ENCODE assay signal across 1 cellular context in the genomic region with DNA sequence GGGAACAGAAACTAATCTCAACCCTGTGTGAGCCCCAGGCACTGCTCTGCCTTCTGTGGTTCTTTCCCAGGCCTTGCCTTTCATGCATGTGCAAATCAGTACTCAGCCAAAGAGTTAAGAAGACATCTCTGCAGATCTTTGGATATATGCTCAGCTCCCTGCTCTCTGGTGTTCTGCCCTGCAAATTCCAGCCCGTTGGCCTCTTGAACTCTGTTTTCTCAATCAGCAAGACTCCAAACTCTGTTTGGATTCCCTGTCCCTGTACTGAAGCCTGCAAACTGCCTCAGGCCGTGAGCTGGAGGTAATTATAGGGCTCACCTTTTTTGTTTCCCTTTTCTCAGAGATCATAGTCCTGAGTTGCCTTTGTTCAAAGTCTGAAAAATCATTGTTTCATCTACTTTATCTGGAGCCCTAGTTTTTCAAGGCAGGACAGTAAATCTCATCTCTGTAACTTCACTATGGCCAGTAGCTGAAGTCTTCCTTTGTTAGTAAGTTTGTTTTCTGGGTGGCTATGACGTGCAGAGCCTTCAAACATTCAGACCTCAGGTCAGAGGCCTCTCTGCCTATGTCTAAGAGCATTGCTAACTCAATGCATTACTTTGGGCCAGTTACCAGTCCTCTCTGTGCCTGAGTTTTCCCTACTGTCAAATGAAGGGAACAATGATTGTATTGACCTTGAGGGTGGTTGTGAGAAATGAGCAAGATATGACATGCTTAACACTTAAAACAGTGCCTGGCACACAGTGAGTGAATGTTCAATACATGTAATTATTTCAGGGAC.
TF ChIP-seq lines count a peak whose summit lies in the region.

No MANE protein-coding gene starts in this region.

TF ChIP-seq in HepG2, 621 proteins besides CTCF, POLR2A, EP300 and RAD21 (continued from another document):
- TF ChIP-seq, protein P1, sequence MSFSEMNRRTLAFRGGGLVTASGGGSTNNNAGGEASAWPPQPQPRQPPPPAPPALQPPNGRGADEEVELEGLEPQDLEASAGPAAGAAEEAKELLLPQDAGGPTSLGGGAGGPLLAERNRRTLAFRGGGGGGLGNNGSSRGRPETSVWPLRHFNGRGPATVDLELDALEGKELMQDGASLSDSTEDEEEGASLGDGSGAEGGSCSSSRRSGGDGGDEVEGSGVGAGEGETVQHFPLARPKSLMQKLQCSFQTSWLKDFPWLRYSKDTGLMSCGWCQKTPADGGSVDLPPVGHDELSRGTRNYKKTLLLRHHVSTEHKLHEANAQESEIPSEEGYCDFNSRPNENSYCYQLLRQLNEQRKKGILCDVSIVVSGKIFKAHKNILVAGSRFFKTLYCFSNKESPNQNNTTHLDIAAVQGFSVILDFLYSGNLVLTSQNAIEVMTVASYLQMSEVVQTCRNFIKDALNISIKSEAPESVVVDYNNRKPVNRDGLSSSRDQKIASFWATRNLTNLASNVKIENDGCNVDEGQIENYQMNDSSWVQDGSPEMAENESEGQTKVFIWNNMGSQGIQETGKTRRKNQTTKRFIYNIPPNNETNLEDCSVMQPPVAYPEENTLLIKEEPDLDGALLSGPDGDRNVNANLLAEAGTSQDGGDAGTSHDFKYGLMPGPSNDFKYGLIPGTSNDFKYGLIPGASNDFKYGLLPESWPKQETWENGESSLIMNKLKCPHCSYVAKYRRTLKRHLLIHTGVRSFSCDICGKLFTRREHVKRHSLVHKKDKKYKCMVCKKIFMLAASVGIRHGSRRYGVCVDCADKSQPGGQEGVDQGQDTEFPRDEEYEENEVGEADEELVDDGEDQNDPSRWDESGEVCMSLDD (CRISPR knock-in tag; IDR thresholded peaks at IDR 0.05; ENCODE audit: borderline replicate concordance) = no peak
- no peak for TF ChIP-seq TAF1 (CRISPR knock-in tag; IDR thresholded peaks at IDR 0.05)
- TF ChIP-seq STAG1 (CRISPR knock-in tag; IDR thresholded peaks at IDR 0.05) = no peak
- TF ChIP-seq ZNF329 (CRISPR knock-in tag; IDR thresholded peaks at IDR 0.05; ENCODE audit: low read depth) = no peak
- TF ChIP-seq ZNF274 (CRISPR knock-in tag; IDR thresholded peaks at IDR 0.05) = no peak
- no peak for TF ChIP-seq AGO2 (optimal IDR thresholded peaks at IDR 0.05; ENCODE audit: low read depth, low read length)
- TF ChIP-seq ZKSCAN5 (CRISPR knock-in tag; IDR thresholded peaks at IDR 0.05) = peak; percentile 88
- no peak; the same call in 1 of the 2 replicates for TF ChIP-seq NR2F6 (IDR thresholded peaks at IDR 0.05)
- TF ChIP-seq NR2F6 (CRISPR knock-in tag; IDR thresholded peaks at IDR 0.05) = 0 out of 2 replicates have a peak, but pooled peaks have one; percentile 14
- no peak for TF ChIP-seq CHD4 (IDR thresholded peaks at IDR 0.05; ENCODE audit: borderline replicate concordance, low read length)
- no peak for TF ChIP-seq ZC3H4 (CRISPR knock-in tag; IDR thresholded peaks at IDR 0.05; ENCODE audit: borderline replicate concordance)
- TF ChIP-seq PHF21A (CRISPR knock-in tag; IDR thresholded peaks at IDR 0.05) = 0 out of 2 replicates have a peak, but pooled peaks have one; percentile 34
- TF ChIP-seq ZNF205 (CRISPR knock-in tag; IDR thresholded peaks at IDR 0.05) = no peak
- TF ChIP-seq ZSCAN25 (CRISPR knock-in tag; IDR thresholded peaks at IDR 0.05) = peak; percentile 47; the same call in 1 of the 2 replicates
- TF ChIP-seq, protein P2, sequence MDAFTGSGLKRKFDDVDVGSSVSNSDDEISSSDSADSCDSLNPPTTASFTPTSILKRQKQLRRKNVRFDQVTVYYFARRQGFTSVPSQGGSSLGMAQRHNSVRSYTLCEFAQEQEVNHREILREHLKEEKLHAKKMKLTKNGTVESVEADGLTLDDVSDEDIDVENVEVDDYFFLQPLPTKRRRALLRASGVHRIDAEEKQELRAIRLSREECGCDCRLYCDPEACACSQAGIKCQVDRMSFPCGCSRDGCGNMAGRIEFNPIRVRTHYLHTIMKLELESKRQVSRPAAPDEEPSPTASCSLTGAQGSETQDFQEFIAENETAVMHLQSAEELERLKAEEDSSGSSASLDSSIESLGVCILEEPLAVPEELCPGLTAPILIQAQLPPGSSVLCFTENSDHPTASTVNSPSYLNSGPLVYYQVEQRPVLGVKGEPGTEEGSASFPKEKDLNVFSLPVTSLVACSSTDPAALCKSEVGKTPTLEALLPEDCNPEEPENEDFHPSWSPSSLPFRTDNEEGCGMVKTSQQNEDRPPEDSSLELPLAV (CRISPR knock-in tag; conservative IDR thresholded peaks at IDR 0.05; ENCODE audit: low read depth) = no peak
- no peak for TF ChIP-seq MAFG (CRISPR knock-in tag; IDR thresholded peaks at IDR 0.05)
- TF ChIP-seq ZNF614 (CRISPR knock-in tag; IDR thresholded peaks at IDR 0.05; ENCODE audit: borderline replicate concordance) = 0 out of 2 replicates have a peak, but pooled peaks have one; percentile 29
- TF ChIP-seq DNMT3B (CRISPR knock-in tag; conservative IDR thresholded peaks at IDR 0.05) = 0 out of 2 replicates have a peak, but pooled peaks have one; percentile 47
- peak; percentile 54 for TF ChIP-seq HNF4A (CRISPR knock-in tag; IDR thresholded peaks at IDR 0.05)
- TF ChIP-seq EEA1 (CRISPR knock-in tag; IDR thresholded peaks at IDR 0.05; ENCODE audit: borderline replicate concordance) = no peak
- no peak for TF ChIP-seq ZMYM4 (CRISPR knock-in tag; IDR thresholded peaks at IDR 0.05)
- TF ChIP-seq ZSCAN29 (CRISPR knock-in tag; conservative IDR thresholded peaks at IDR 0.05) = no peak
- TF ChIP-seq ZNF343 (CRISPR knock-in tag; IDR thresholded peaks at IDR 0.05) = no peak
- no peak for TF ChIP-seq ZFP82 (CRISPR knock-in tag; IDR thresholded peaks at IDR 0.05; ENCODE audit: borderline replicate concordance)
- TF ChIP-seq MIXL1 (CRISPR knock-in tag; IDR thresholded peaks at IDR 0.05) = no peak
- TF ChIP-seq ZNF292 (CRISPR knock-in tag; IDR thresholded peaks at IDR 0.05; ENCODE audit: borderline replicate concordance, low read depth) = peak; percentile 49; the same call in 1 of the 2 replicates
- TF ChIP-seq ZBTB21 (CRISPR knock-in tag; IDR thresholded peaks at IDR 0.05) = no peak
- TF ChIP-seq ZNF33A (CRISPR knock-in tag; IDR thresholded peaks at IDR 0.05; ENCODE audit: borderline replicate concordance) = no peak
- TF ChIP-seq STAT5B (CRISPR knock-in tag; IDR thresholded peaks at IDR 0.05) = no peak
- TF ChIP-seq, protein P3, sequence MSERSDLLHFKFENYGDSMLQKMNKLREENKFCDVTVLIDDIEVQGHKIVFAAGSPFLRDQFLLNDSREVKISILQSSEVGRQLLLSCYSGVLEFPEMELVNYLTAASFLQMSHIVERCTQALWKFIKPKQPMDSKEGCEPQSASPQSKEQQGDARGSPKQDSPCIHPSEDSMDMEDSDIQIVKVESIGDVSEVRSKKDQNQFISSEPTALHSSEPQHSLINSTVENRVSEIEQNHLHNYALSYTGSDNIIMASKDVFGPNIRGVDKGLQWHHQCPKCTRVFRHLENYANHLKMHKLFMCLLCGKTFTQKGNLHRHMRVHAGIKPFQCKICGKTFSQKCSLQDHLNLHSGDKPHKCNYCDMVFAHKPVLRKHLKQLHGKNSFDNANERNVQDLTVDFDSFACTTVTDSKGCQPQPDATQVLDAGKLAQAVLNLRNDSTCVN (CRISPR knock-in tag; IDR thresholded peaks at IDR 0.05; ENCODE audit: borderline replicate concordance) = no peak
- no peak for TF ChIP-seq ZBTB7A (CRISPR knock-in tag; IDR thresholded peaks at IDR 0.05)
- TF ChIP-seq HOXA9 (CRISPR knock-in tag; IDR thresholded peaks at IDR 0.05; ENCODE audit: borderline replicate concordance) = no peak
- TF ChIP-seq KDM6A (CRISPR knock-in tag; IDR thresholded peaks at IDR 0.05; ENCODE audit: low read depth) = no peak
- peak; percentile 57 for TF ChIP-seq TEAD3 (CRISPR knock-in tag; optimal IDR thresholded peaks at IDR 0.05; ENCODE audit: borderline replicate concordance)
- TF ChIP-seq, protein P4, sequence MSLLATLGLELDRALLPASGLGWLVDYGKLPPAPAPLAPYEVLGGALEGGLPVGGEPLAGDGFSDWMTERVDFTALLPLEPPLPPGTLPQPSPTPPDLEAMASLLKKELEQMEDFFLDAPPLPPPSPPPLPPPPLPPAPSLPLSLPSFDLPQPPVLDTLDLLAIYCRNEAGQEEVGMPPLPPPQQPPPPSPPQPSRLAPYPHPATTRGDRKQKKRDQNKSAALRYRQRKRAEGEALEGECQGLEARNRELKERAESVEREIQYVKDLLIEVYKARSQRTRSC (CRISPR knock-in tag; IDR thresholded peaks at IDR 0.05; ENCODE audit: low read depth) = no peak
